In genomic region chr9:73155389-73155788, GRCh38 we compare ENCODE assay signal across 11 cellular contexts. TPM values are rescaled to one million over a fixed set of nuclear protein-coding genes. Genes with fewer than 3 reads are reported as not detected.
DNase-seq lines count a peak whose midpoint lies in the region; ATAC-seq and TF ChIP-seq lines count a peak whose summit lies in the region.
"Had no signal": no experiment of that assay in that cellular context is flagged by ENCODE, and none has a peak within 500 bp of the region (broad histone marks: within the 10 kb centered on the region; RNA-seq: fewer than 3 reads in every experiment).

No MANE protein-coding gene starts in this region.

- DNase-seq in activated naive CD4-positive, alpha-beta T cell treated with anti-CD3 and anti-CD28 coated beads, Interleukin-2, amount 10 ng/mL, durations not matched to agents 7 days and 5 days: no peak
- no peak for DNase-seq in activated naive CD4-positive, alpha-beta T cell treated with anti-CD3 and anti-CD28 coated beads, Interleukin-2, amount 50 U/mL, for 72 hours (ENCODE audit: low spot score in 2 of 2)
- no peak for DNase-seq in activated T-helper 1 cell treated with anti-CD3 and anti-CD28 coated beads, Interleukin-12 subunit alpha, Interleukin-12 subunit beta, Interleukin-2, Interleukin-4 antibody, amounts not matched to agents 30 ng/mL and 10 ng/mL and 1 ng/mL, durations not matched to agents 14 hours and 24 hours and 36 hours (ENCODE audit: low spot score)
- DNase-seq in fibroblast of villous mesenchyme (ENCODE audit: low read depth): no peak
- no peak for DNase-seq in type B pancreatic cell (ENCODE audit: extremely low spot score, unreplicated experiment)
- DNase-seq in HuH-7 (ENCODE audit: low spot score): no peak
- no peak for DNase-seq in KBM-7
- no peak for DNase-seq in Peyer's patch
- DNase-seq: WERI-Rb-1 had no signal

- TF ChIP-seq CTCF in fibroblast of villous mesenchyme (IDR thresholded peaks at IDR 0.05; ENCODE audit: insufficient read depth, low read depth, low read length) (no peak), type B pancreatic cell (conservative IDR thresholded peaks at IDR 0.05) (no peak), Peyer's patch (IDR thresholded peaks at IDR 0.05) (no peak)

- intact Hi-C loops in activated T-helper 1 cell treated with anti-CD3 and anti-CD28 coated beads, Interleukin-12 subunit alpha, Interleukin-12 subunit beta, Interleukin-2, Interleukin-4 antibody, amounts not matched to agents 30 ng/mL and 10 ng/mL and 1 ng/mL, durations not matched to agents 14 hours and 24 hours and 36 hours (cut with micrococcal nuclease): loop anchor here (2.0 to 10.0 kb wide), 7 partner anchors 49 to 1989 kb away; partner anchors contain the start of genes CARNMT1, CEMIP2, NMRK1 and OSTF1

- H3K27ac Mint-ChIP-seq in activated naive CD4-positive, alpha-beta T cell treated with anti-CD3 and anti-CD28 coated beads, Interleukin-2, amount 10 ng/mL, durations not matched to agents 7 days and 5 days: peak overlapping the region; percentile 88
- peak overlapping the region in 1 of 2 donors; percentile 93 for H3K27ac Mint-ChIP-seq in activated naive CD4-positive, alpha-beta T cell treated with anti-CD3 and anti-CD28 coated beads, Interleukin-2, amount 50 U/mL, for 72 hours
- H3K27ac Mint-ChIP-seq in activated T-helper 1 cell treated with anti-CD3 and anti-CD28 coated beads, Interleukin-12 subunit alpha, Interleukin-12 subunit beta, Interleukin-2, Interleukin-4 antibody, amounts not matched to agents 30 ng/mL and 10 ng/mL and 1 ng/mL, durations not matched to agents 14 hours and 24 hours and 36 hours: peak overlapping the region; percentile 90
- peak overlapping the region; percentile 96 for H3K27ac Mint-ChIP-seq in type B pancreatic cell

- no peaks in the 10 kb centered on the region for H3K9me3 Mint-ChIP-seq in activated naive CD4-positive, alpha-beta T cell treated with anti-CD3 and anti-CD28 coated beads, Interleukin-2, amount 10 ng/mL, durations not matched to agents 7 days and 5 days
- no peaks in the 10 kb centered on the region for H3K9me3 Mint-ChIP-seq in activated naive CD4-positive, alpha-beta T cell treated with anti-CD3 and anti-CD28 coated beads, Interleukin-2, amount 50 U/mL, for 72 hours
- no peaks in the 10 kb centered on the region for H3K9me3 Mint-ChIP-seq in activated T-helper 1 cell treated with anti-CD3 and anti-CD28 coated beads, Interleukin-12 subunit alpha, Interleukin-12 subunit beta, Interleukin-2, Interleukin-4 antibody, amounts not matched to agents 30 ng/mL and 10 ng/mL and 1 ng/mL, durations not matched to agents 14 hours and 24 hours and 36 hours
- no peaks in the 10 kb centered on the region for H3K9me3 Mint-ChIP-seq in type B pancreatic cell
- H3K9me3 Mint-ChIP-seq: brain had no signal

- H3K4me3 Mint-ChIP-seq in activated naive CD4-positive, alpha-beta T cell treated with anti-CD3 and anti-CD28 coated beads, Interleukin-2, amount 10 ng/mL, durations not matched to agents 7 days and 5 days: peak overlapping the region; percentile 71
- H3K4me3 Mint-ChIP-seq in activated T-helper 1 cell treated with anti-CD3 and anti-CD28 coated beads, Interleukin-12 subunit alpha, Interleukin-12 subunit beta, Interleukin-2, Interleukin-4 antibody, amounts not matched to agents 30 ng/mL and 10 ng/mL and 1 ng/mL, durations not matched to agents 14 hours and 24 hours and 36 hours: peak overlapping the region; percentile 85
- H3K4me3 Mint-ChIP-seq in type B pancreatic cell: peak overlapping the region; percentile 94

- peaks cover 0 to 3% (median 0%) of the 10 kb centered on the region in 3 donors for H3K36me3 ChIP-seq in Peyer's patch
- H3K36me3 ChIP-seq: WERI-Rb-1 had no signal

- H3K4me1 Mint-ChIP-seq in activated naive CD4-positive, alpha-beta T cell treated with anti-CD3 and anti-CD28 coated beads, Interleukin-2, amount 10 ng/mL, durations not matched to agents 7 days and 5 days: peaks cover 79% of the 10 kb centered on the region
- H3K4me1 Mint-ChIP-seq in activated T-helper 1 cell treated with anti-CD3 and anti-CD28 coated beads, Interleukin-12 subunit alpha, Interleukin-12 subunit beta, Interleukin-2, Interleukin-4 antibody, amounts not matched to agents 30 ng/mL and 10 ng/mL and 1 ng/mL, durations not matched to agents 14 hours and 24 hours and 36 hours (ENCODE audit: low read depth): peaks cover 78% of the 10 kb centered on the region
- peaks cover 25% of the 10 kb centered on the region for H3K4me1 Mint-ChIP-seq in type B pancreatic cell (ENCODE audit: unreplicated experiment)

- peak overlapping the region in 1 of 4 donors; percentile 81 for H3K27ac ChIP-seq in Peyer's patch
- H3K27ac ChIP-seq: C4-2B, WERI-Rb-1 had no signal

- ATAC-seq in activated naive CD4-positive, alpha-beta T cell treated with anti-CD3 and anti-CD28 coated beads, Interleukin-2, amount 50 U/mL, for 72 hours: no peak

- no peaks in the 10 kb centered on the region for H3K27me3 ChIP-seq in Peyer's patch

- H3K9me3 ChIP-seq in Peyer's patch: no peaks in the 10 kb centered on the region

- no peaks in the 10 kb centered on the region for H3K27me3 Mint-ChIP-seq in activated naive CD4-positive, alpha-beta T cell treated with anti-CD3 and anti-CD28 coated beads, Interleukin-2, amount 10 ng/mL, durations not matched to agents 7 days and 5 days
- H3K27me3 Mint-ChIP-seq in activated T-helper 1 cell treated with anti-CD3 and anti-CD28 coated beads, Interleukin-12 subunit alpha, Interleukin-12 subunit beta, Interleukin-2, Interleukin-4 antibody, amounts not matched to agents 30 ng/mL and 10 ng/mL and 1 ng/mL, durations not matched to agents 14 hours and 24 hours and 36 hours (ENCODE audit: insufficient read depth): no peaks in the 10 kb centered on the region
- peaks cover 24% of the 10 kb centered on the region for H3K27me3 Mint-ChIP-seq in type B pancreatic cell
- H3K27me3 Mint-ChIP-seq: brain had no signal

- no peaks in the 10 kb centered on the region for H3K4me1 ChIP-seq in Peyer's patch

- CTCF ChIA-PET in activated naive CD4-positive, alpha-beta T cell treated with anti-CD3 and anti-CD28 coated beads, Interleukin-2, amount 10 ng/mL, durations not matched to agents 7 days and 5 days (lab: Charles Lee): interaction anchor here (0.9 to 1.7 kb wide), 5 partner anchors 18 to 48 kb away, joined by 3 to 15 read pairs (median 4); no protein-coding TSS in a partner anchor

- in situ Hi-C loops in KBM-7 (cut with MboI; ENCODE audit: low pct_unique_long_range_greater_than_20kb, low sequenced_read_pairs): no loop called here

- no peak for TF ChIP-seq POLR2A in Peyer's patch (IDR thresholded peaks at IDR 0.05)

- H3K4me3 ChIP-seq in fibroblast of villous mesenchyme (ENCODE audit: low read depth, low read length): peak overlapping the region; percentile 85
- peak overlapping the region in 1 of 4 donors; percentile 12 for H3K4me3 ChIP-seq in Peyer's patch

- H3K36me3 Mint-ChIP-seq in activated naive CD4-positive, alpha-beta T cell treated with anti-CD3 and anti-CD28 coated beads, Interleukin-2, amount 10 ng/mL, durations not matched to agents 7 days and 5 days: peaks cover 26% of the 10 kb centered on the region
- peaks cover 5 to 15% of the 10 kb centered on the region in 2 donors for H3K36me3 Mint-ChIP-seq in activated naive CD4-positive, alpha-beta T cell treated with anti-CD3 and anti-CD28 coated beads, Interleukin-2, amount 50 U/mL, for 72 hours
- H3K36me3 Mint-ChIP-seq in activated T-helper 1 cell treated with anti-CD3 and anti-CD28 coated beads, Interleukin-12 subunit alpha, Interleukin-12 subunit beta, Interleukin-2, Interleukin-4 antibody, amounts not matched to agents 30 ng/mL and 10 ng/mL and 1 ng/mL, durations not matched to agents 14 hours and 24 hours and 36 hours (ENCODE audit: low read depth): peaks cover 30% of the 10 kb centered on the region
- H3K36me3 Mint-ChIP-seq in type B pancreatic cell: peaks cover 47% of the 10 kb centered on the region
- H3K36me3 Mint-ChIP-seq: brain had no signal

RNA-seq across cellular contexts. Expression of gene ANXA1, which starts 3.7 kb away (rescaled TPM):
- 10 to 100 TPM; 13.9 to 63.1 TPM for total RNA-seq in activated naive CD4-positive, alpha-beta T cell treated with anti-CD3 and anti-CD28 coated beads, Interleukin-2, amount 50 U/mL, for 72 hours
- 35.2 and 37.8 TPM in 2 replicates for total RNA-seq in activated T-helper 1 cell treated with anti-CD3 and anti-CD28 coated beads, Interleukin-12 subunit alpha, Interleukin-12 subunit beta, Interleukin-2, Interleukin-4 antibody, amounts not matched to agents 30 ng/mL and 10 ng/mL and 1 ng/mL, durations not matched to agents 14 hours and 24 hours and 36 hours
- total RNA-seq in fibroblast of villous mesenchyme: 526 and 798 TPM in 2 replicates
- 923 and 5,513 TPM in 2 replicates for total RNA-seq in type B pancreatic cell (ENCODE audit: low replicate concordance)
- 100 to 1,000 TPM in 1 of 4 donors, 10 to 100 TPM in 3; 13.5 to 223 (median 40.3) TPM for total RNA-seq in Peyer's patch
